In the genomic region with DNA sequence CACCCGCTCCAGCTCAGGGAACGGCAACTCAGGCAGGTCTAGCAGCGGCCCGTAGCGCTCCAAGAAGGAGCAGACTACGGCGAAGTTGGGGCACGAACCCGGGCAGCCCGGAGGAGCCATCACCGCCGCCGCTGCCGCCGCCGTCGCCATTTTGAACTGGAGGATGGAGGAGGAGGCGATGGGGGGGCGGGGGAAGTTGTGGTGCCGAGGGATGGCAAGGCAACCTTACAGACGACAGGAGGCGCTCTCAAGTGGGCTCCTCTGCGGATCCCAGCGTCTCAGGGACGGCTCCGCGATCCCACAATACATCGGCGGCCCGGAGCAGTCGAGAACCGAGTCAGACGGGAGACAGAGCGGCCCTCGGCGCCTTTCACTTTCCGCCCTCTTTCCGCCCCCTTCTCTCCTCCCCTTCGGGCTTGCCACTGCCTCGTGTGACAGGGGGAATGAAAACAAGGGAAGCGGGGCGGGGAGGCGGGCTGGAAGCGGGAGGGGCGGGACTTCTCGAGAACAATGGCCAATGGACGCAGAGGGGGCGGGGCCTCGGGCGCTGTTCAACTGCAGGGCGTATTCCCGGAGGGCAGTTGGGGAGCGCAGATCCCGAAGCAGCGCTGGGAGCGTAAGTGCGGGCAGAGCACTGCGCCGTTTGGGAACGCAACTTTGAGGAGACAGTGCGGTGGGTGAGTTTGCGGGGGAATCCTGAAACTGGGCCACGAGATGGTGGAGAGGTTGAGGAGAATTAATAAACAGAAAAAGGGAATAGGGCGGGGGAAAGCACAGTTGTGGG, we compare ENCODE assay signal across 1 cellular context.
TF ChIP-seq lines count a peak whose summit lies in the region.

TSS of gene AAMDC (plus strand) at position 580 of the 784 bp plus-strand sequence. CDS start 21,353 bp downstream, outside the sequence.
TSS of gene RSF1 (minus strand) at position 158 of the 784 bp plus-strand sequence. CDS start at position 150, 8 bp downstream.

TF ChIP-seq in GM12878, 131 proteins besides CTCF, POLR2A, EP300 and RAD21 (continued from another document and continues in another):
- no peak for TF ChIP-seq NRF1 (conservative IDR thresholded peaks at IDR 0.05; ENCODE audit: low read depth, low read length)
- no peak for TF ChIP-seq EZH2 (IDR thresholded peaks at IDR 0.05; ENCODE audit: borderline replicate concordance, control insufficient read depth, low read depth, low read length)
- no peak; the same call in 1 of the 2 replicates for TF ChIP-seq ZNF24 (IDR thresholded peaks at IDR 0.05)
- TF ChIP-seq IRF4 (IDR thresholded peaks at IDR 0.05; ENCODE audit: low read depth, low read length), result 0 out of 2 replicates have a peak, but pooled peaks have one; percentile 30
- no peak; the same call in 1 of the 2 replicates for TF ChIP-seq PAX5 (IDR thresholded peaks at IDR 0.05; ENCODE audit: borderline replicate concordance, low read depth, low read length)
- no peak for TF ChIP-seq CBX3 (IDR thresholded peaks at IDR 0.05; ENCODE audit: borderline replicate concordance, low read depth)
- TF ChIP-seq, protein P1, sequence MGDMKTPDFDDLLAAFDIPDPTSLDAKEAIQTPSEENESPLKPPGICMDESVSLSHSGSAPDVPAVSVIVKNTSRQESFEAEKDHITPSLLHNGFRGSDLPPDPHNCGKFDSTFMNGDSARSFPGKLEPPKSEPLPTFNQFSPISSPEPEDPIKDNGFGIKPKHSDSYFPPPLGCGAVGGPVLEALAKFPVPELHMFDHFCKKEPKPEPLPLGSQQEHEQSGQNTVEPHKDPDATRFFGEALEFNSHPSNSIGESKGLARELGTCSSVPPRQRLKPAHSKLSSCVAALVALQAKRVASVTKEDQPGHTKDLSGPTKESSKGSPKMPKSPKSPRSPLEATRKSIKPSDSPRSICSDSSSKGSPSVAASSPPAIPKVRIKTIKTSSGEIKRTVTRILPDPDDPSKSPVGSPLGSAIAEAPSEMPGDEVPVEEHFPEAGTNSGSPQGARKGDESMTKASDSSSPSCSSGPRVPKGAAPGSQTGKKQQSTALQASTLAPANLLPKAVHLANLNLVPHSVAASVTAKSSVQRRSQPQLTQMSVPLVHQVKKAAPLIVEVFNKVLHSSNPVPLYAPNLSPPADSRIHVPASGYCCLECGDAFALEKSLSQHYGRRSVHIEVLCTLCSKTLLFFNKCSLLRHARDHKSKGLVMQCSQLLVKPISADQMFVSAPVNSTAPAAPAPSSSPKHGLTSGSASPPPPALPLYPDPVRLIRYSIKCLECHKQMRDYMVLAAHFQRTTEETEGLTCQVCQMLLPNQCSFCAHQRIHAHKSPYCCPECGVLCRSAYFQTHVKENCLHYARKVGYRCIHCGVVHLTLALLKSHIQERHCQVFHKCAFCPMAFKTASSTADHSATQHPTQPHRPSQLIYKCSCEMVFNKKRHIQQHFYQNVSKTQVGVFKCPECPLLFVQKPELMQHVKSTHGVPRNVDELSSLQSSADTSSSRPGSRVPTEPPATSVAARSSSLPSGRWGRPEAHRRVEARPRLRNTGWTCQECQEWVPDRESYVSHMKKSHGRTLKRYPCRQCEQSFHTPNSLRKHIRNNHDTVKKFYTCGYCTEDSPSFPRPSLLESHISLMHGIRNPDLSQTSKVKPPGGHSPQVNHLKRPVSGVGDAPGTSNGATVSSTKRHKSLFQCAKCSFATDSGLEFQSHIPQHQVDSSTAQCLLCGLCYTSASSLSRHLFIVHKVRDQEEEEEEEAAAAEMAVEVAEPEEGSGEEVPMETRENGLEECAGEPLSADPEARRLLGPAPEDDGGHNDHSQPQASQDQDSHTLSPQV (IDR thresholded peaks at IDR 0.05), result no peak; the same call in 1 of the 2 replicates
- TF ChIP-seq DPF2 (IDR thresholded peaks at IDR 0.05), result no peak
- no peak for TF ChIP-seq STAT3 (IDR thresholded peaks at IDR 0.05; ENCODE audit: low read depth, low read length)
- no peak for TF ChIP-seq HDAC2 (IDR thresholded peaks at IDR 0.05)
- peak; percentile 64; the same call in 1 of the 2 replicates for TF ChIP-seq CREM (IDR thresholded peaks at IDR 0.05; ENCODE audit: low read depth)
- TF ChIP-seq HDGF (IDR thresholded peaks at IDR 0.05), result no peak
- TF ChIP-seq ZBTB4 (CRISPR knock-in tag; IDR thresholded peaks at IDR 0.05), result no peak
- 0 out of 2 replicates have a peak, but pooled peaks have one; percentile 75 for TF ChIP-seq ZNF207 (IDR thresholded peaks at IDR 0.05; ENCODE audit: borderline replicate concordance)
- peak; percentile 12; the same call in 1 of the 2 replicates for TF ChIP-seq EED (IDR thresholded peaks at IDR 0.05; ENCODE audit: low read depth)
- no peak for TF ChIP-seq MEF2B (IDR thresholded peaks at IDR 0.05; ENCODE audit: partially characterized antibody, poor library complexity, severe bottlenecking)
- TF ChIP-seq ZNF622 (IDR thresholded peaks at IDR 0.05), result no peak
- no peak for TF ChIP-seq ZBED1 (IDR thresholded peaks at IDR 0.05; ENCODE audit: borderline replicate concordance)
- no peak for TF ChIP-seq CHD1 (IDR thresholded peaks at IDR 0.05; ENCODE audit: low read depth, low read length)
- peak; percentile 29; the same call in 1 of the 2 replicates for TF ChIP-seq RAD51 (IDR thresholded peaks at IDR 0.05)
- TF ChIP-seq, protein P2, sequence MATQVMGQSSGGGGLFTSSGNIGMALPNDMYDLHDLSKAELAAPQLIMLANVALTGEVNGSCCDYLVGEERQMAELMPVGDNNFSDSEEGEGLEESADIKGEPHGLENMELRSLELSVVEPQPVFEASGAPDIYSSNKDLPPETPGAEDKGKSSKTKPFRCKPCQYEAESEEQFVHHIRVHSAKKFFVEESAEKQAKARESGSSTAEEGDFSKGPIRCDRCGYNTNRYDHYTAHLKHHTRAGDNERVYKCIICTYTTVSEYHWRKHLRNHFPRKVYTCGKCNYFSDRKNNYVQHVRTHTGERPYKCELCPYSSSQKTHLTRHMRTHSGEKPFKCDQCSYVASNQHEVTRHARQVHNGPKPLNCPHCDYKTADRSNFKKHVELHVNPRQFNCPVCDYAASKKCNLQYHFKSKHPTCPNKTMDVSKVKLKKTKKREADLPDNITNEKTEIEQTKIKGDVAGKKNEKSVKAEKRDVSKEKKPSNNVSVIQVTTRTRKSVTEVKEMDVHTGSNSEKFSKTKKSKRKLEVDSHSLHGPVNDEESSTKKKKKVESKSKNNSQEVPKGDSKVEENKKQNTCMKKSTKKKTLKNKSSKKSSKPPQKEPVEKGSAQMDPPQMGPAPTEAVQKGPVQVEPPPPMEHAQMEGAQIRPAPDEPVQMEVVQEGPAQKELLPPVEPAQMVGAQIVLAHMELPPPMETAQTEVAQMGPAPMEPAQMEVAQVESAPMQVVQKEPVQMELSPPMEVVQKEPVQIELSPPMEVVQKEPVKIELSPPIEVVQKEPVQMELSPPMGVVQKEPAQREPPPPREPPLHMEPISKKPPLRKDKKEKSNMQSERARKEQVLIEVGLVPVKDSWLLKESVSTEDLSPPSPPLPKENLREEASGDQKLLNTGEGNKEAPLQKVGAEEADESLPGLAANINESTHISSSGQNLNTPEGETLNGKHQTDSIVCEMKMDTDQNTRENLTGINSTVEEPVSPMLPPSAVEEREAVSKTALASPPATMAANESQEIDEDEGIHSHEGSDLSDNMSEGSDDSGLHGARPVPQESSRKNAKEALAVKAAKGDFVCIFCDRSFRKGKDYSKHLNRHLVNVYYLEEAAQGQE (IDR thresholded peaks at IDR 0.05; ENCODE audit: low read depth, low read length), result peak; percentile 23; the same call in 1 of the 2 replicates
- TF ChIP-seq ASH2L (IDR thresholded peaks at IDR 0.05; ENCODE audit: borderline replicate concordance, low read depth), result peak; percentile 81; the same call in 1 of the 2 replicates
- peak; percentile 80; the same call in 1 of the 2 replicates for TF ChIP-seq MAX (IDR thresholded peaks at IDR 0.05; ENCODE audit: low read depth, low read length)
- TF ChIP-seq YY1 (IDR thresholded peaks at IDR 0.05; ENCODE audit: low read depth, low read length), result peak; percentile 98
- peak in 1 of 2 experiments; percentile 65; a peak in 1 of 4 replicates for TF ChIP-seq ETV6 (conservative IDR thresholded peaks at IDR 0.05 in 1 of 2, IDR thresholded peaks at IDR 0.05 in 1 of 2; ENCODE audit: borderline replicate concordance in 1 of 2, low read depth in 1 of 2)
- no peak for TF ChIP-seq E2F8 (IDR thresholded peaks at IDR 0.05; ENCODE audit: low read depth, partially characterized antibody)
- no peak for TF ChIP-seq FOS (IDR thresholded peaks at IDR 0.05; ENCODE audit: borderline replicate concordance, extremely low read depth, insufficient read length)
- TF ChIP-seq, protein P3, sequence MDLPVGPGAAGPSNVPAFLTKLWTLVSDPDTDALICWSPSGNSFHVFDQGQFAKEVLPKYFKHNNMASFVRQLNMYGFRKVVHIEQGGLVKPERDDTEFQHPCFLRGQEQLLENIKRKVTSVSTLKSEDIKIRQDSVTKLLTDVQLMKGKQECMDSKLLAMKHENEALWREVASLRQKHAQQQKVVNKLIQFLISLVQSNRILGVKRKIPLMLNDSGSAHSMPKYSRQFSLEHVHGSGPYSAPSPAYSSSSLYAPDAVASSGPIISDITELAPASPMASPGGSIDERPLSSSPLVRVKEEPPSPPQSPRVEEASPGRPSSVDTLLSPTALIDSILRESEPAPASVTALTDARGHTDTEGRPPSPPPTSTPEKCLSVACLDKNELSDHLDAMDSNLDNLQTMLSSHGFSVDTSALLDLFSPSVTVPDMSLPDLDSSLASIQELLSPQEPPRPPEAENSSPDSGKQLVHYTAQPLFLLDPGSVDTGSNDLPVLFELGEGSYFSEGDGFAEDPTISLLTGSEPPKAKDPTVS (IDR thresholded peaks at IDR 0.05; ENCODE audit: low read depth, low read length), result 0 out of 2 replicates have a peak, but pooled peaks have one; percentile 43
- 0 out of 2 replicates have a peak, but pooled peaks have one; percentile 12 for TF ChIP-seq MEF2A (IDR thresholded peaks at IDR 0.05; ENCODE audit: insufficient read depth, low read depth, low read length)
- peak; percentile 49; the same call in 1 of the 2 replicates for TF ChIP-seq RCOR1 (conservative IDR thresholded peaks at IDR 0.05; ENCODE audit: low read depth, low read length)
- peak; percentile 63 for TF ChIP-seq CREB1 (IDR thresholded peaks at IDR 0.05; ENCODE audit: low read depth)
- TF ChIP-seq HCFC1 (IDR thresholded peaks at IDR 0.05; ENCODE audit: low read length), result peak; percentile 68
- TF ChIP-seq, protein P4, sequence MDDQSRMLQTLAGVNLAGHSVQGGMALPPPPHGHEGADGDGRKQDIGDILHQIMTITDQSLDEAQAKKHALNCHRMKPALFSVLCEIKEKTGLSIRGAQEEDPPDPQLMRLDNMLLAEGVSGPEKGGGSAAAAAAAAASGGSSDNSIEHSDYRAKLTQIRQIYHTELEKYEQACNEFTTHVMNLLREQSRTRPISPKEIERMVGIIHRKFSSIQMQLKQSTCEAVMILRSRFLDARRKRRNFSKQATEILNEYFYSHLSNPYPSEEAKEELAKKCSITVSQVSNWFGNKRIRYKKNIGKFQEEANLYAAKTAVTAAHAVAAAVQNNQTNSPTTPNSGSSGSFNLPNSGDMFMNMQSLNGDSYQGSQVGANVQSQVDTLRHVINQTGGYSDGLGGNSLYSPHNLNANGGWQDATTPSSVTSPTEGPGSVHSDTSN (IDR thresholded peaks at IDR 0.05; ENCODE audit: insufficient replicate concordance, low read depth, low read length), result peak; percentile 30
- TF ChIP-seq STAT1 (conservative IDR thresholded peaks at IDR 0.05), result no peak
- TF ChIP-seq YBX1 (IDR thresholded peaks at IDR 0.05), result no peak
- TF ChIP-seq SRF (IDR thresholded peaks at IDR 0.05; ENCODE audit: low read depth in 2 of 2, low read length in 2 of 2), result peak; percentile 87 to 98
- TF ChIP-seq BACH1 (IDR thresholded peaks at IDR 0.05; ENCODE audit: borderline replicate concordance), result no peak
